28 cellular contexts compared by ENCODE assay signal in the genomic region with DNA sequence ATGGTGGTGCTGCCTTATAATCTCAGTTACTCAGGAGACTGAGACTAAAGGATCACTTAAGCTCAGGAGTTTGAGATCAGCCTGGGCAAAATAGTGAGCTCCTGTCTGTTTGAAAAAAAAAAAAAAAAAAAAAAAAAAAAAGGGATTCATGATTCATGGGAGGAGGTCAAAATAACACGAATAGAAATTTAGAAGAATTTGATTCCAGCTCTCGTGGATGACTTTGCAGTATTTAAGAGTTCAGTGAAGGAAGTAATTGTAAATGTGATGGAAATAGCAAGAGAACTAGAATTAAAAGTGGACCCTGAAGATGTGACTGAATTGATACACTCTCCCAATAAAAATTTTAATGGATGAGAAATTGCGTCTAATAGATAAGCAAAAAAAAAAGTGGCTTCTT. TPM values are rescaled to one million over a fixed set of nuclear protein-coding genes. Genes with fewer than 3 reads are reported as not detected.
"Had no signal": no experiment of that assay in that cellular context is flagged by ENCODE, and none has a peak within 500 bp of the region (broad histone marks: within the 10 kb centered on the region; RNA-seq: fewer than 3 reads in every experiment).

No MANE protein-coding gene starts in this region.

- H3K4me3 ChIP-seq: ascending aorta, cardiac muscle cell had no signal

- ATAC-seq: activated CD8-positive, alpha-beta T cell treated with anti-CD3 and anti-CD28 coated beads for 36 hours; activated naive CD8-positive, alpha-beta T cell treated with anti-CD3 and anti-CD28 coated beads, Interleukin-2, amount 50 U/mL, for 24 hours had no signal

- FAIRE-seq: bronchial epithelial cell, TTC549 had no signal

- H3K4me1 ChIP-seq: ascending aorta had no signal

- H3K9me3 ChIP-seq: ascending aorta had no signal

- H3K27ac ChIP-seq: ascending aorta, VCaP had no signal

- H3K36me3 ChIP-seq: ascending aorta, cardiac muscle cell had no signal

- DNase-seq: activated B cell treated with CpG ODN at 0.5 μM for 24 hours; activated CD4-positive, alpha-beta memory T cell treated with anti-CD3 and anti-CD28 coated beads for 36 hours; activated CD4-positive, alpha-beta T cell treated with anti-CD3 and anti-CD28 coated beads for 4 hours; activated CD4-positive, alpha-beta T cell treated with anti-CD3 and anti-CD28 coated beads, Interleukin-2, amount 10 ng/mL, durations not matched to agents 24 days and 14 days; activated CD4-positive, alpha-beta T cell treated with anti-CD3 and anti-CD28 coated beads, Interleukin-2, amount 50 U/mL, for 1 hour; activated CD4-positive, alpha-beta T cell treated with anti-CD3 and anti-CD28 coated beads, Interleukin-2, amount 50 U/mL, for 4 hours; activated CD4-positive, CD25-positive, alpha-beta regulatory T cell treated with anti-CD3 and anti-CD28 coated beads, Interleukin-2, amount 50 U/mL, for 72 hours; activated CD8-positive, alpha-beta memory T cell treated with anti-CD3 and anti-CD28 coated beads, Interleukin-2, amount 50 U/mL, for 4 hours; activated CD8-positive, alpha-beta T cell treated with anti-CD3 and anti-CD28 coated beads for 36 hours; activated effector memory CD4-positive, alpha-beta T cell treated with Interleukin-2 at 50 U/mL for 16 hours; activated gamma-delta T cell; activated naive CD4-positive, alpha-beta T cell treated with anti-CD3 and anti-CD28 coated beads, Interleukin-2, amount 10 ng/mL, durations not matched to agents 7 days and 5 days; activated naive CD4-positive, alpha-beta T cell treated with Interleukin-2 at 50 U/mL for 16 hours; activated naive CD8-positive, alpha-beta T cell treated with anti-CD3 and anti-CD28 coated beads, Interleukin-2, amount 10 ng/mL, durations not matched to agents 7 days and 5 days; activated naive CD8-positive, alpha-beta T cell treated with anti-CD3 and anti-CD28 coated beads, Interleukin-2, amount 50 U/mL, for 24 hours; activated T-cell treated with anti-CD3 and anti-CD28 coated beads, Interleukin-2, amount 50 U/mL, for 24 hours; activated T-cell treated with anti-CD3 and anti-CD28 coated beads, Interleukin-2, amount 50 U/mL, for 48 hours; amygdala; anterior cingulate cortex; caudate nucleus; cerebellar nuclear complex; T-helper 2 cell; T-helper 9 cell had no signal

- H3K27me3 ChIP-seq: ascending aorta, cardiac muscle cell had no signal

RNA-seq across cellular contexts. Expression of a gene that starts 15.8 kb away (rescaled TPM):
- total RNA-seq: ascending aorta had no signal
